In the genomic region with DNA sequence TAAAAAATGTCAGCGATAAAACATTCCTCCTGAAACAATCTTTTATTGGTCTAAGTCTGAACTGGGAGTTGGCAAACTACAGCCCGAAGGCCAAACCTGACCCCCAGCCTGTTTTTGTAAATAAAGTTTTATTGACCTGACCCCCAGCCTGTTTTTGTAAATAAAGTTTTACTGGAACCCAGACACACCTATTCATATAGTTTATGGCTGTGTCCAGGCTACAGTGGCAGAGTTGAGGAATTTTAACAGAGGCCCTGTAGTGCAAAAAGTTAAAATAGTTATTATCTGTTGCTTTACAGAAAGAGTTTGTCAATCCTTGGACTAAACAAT, we compare ENCODE assay signal across 18 cellular contexts. TPM values are rescaled to one million over a fixed set of nuclear protein-coding genes. Genes with fewer than 3 reads are reported as not detected.
DNase-seq lines count a peak whose midpoint lies in the region; ATAC-seq and TF ChIP-seq lines count a peak whose summit lies in the region.
"Had no signal": no experiment of that assay in that cellular context is flagged by ENCODE, and none has a peak within 500 bp of the region (broad histone marks: within the 10 kb centered on the region; RNA-seq: fewer than 3 reads in every experiment).

No MANE protein-coding gene starts in this region.

- H3K36me3 Mint-ChIP-seq in GM23338 (ENCODE audit: low read depth), result no peaks in the 10 kb centered on the region
- H3K36me3 Mint-ChIP-seq in natural killer cell, result no peaks in the 10 kb centered on the region

- no peak overlapping the region for H3K4me3 ChIP-seq in GM23338
- H3K4me3 ChIP-seq in colonic mucosa, result no peak overlapping the region
- no peak overlapping the region for H3K4me3 ChIP-seq in liver (ENCODE audit: low read depth in 1 of 3, low read length in 3 of 3)
- H3K4me3 ChIP-seq: PC-9, SJCRH30 had no signal

- TF ChIP-seq CTCF in GM23338 (conservative IDR thresholded peaks at IDR 0.05; ENCODE audit: low read depth in 2 of 2) (no peak), colonic mucosa (IDR thresholded peaks at IDR 0.05) (no peak), liver (IDR thresholded peaks at IDR 0.05; ENCODE audit: low read depth, low read length, missing input control) (no peak), natural killer cell (IDR thresholded peaks at IDR 0.05) (no peak), GM13976 (IDR thresholded peaks at IDR 0.05; ENCODE audit: borderline replicate concordance, control extremely low read depth, extremely low read depth, insufficient read depth, missing control alignments) (no peak)

- H3K27me3 ChIP-seq in GM23338 (ENCODE audit: insufficient read depth), result no peaks in the 10 kb centered on the region
- no peaks in the 10 kb centered on the region for H3K27me3 ChIP-seq in colonic mucosa
- H3K27me3 ChIP-seq in liver (ENCODE audit: control insufficient read depth in 4 of 4, insufficient read depth in 4 of 4, low read length in 3 of 4), result no peaks in the 10 kb centered on the region
- H3K27me3 ChIP-seq: SJCRH30 had no signal

- H3K9me3 ChIP-seq in colonic mucosa (no peaks in the 10 kb centered on the region), liver (ENCODE audit: control insufficient read depth in 4 of 4, low read length in 3 of 4) (no peaks in the 10 kb centered on the region)
- H3K9me3 ChIP-seq: SJCRH30 had no signal

- H3K4me1 ChIP-seq in GM23338 (ENCODE audit: insufficient read depth), result no peaks in the 10 kb centered on the region
- H3K4me1 ChIP-seq in colonic mucosa, result peaks cover 5% of the 10 kb centered on the region
- H3K4me1 ChIP-seq in liver (ENCODE audit: control insufficient read depth in 4 of 4, insufficient read depth in 4 of 4, low read length in 3 of 4), result peaks cover 6 to 39% (median 28%) of the 10 kb centered on the region in 4 donors
- H3K4me1 ChIP-seq: SJCRH30 had no signal

- H3K4me3 Mint-ChIP-seq in GM23338, result no peak overlapping the region
- H3K4me3 Mint-ChIP-seq in natural killer cell, result no peak overlapping the region

- TF ChIP-seq RAD21 in liver (IDR thresholded peaks at IDR 0.05), result no peak

- no peak overlapping the region for H3K4me2 ChIP-seq in GM23338
- H3K4me2 ChIP-seq: KMS-11, PC-9 had no signal

- DNase-seq in GM23338 (ENCODE audit: low spot score) (no peak), colonic mucosa (peak; percentile 54), natural killer cell (no peak), GM13976 (ENCODE audit: low spot score) (no peak)
- DNase-seq: AML-193, COR-L47, GF-D8, NCI-H1417 treated with DMSO at 0.1 percent for 48 hours, NCI-H187 treated with DMSO at 0.1 percent for 48 hours, NCI-H2227 treated with DMSO at 0.1 percent for 48 hours, NCI-H510A treated with DMSO at 0.1 percent for 48 hours, NCI-H774, PC-9, SJCRH30 had no signal

- no peaks in the 10 kb centered on the region for H3K9me2 ChIP-seq in GM23338 (ENCODE audit: insufficient read depth)

- intact Hi-C loops in colonic mucosa (cut with DNase I) (no loop called here), natural killer cell (cut with micrococcal nuclease) (no loop called here)

- H3K36me3 ChIP-seq in GM23338 (ENCODE audit: insufficient read depth) (no peaks in the 10 kb centered on the region), colonic mucosa (no peaks in the 10 kb centered on the region), liver (ENCODE audit: control insufficient read depth in 4 of 4, insufficient read depth in 3 of 4, low read depth in 1 of 4, low read length in 3 of 4) (no peaks in the 10 kb centered on the region)
- H3K36me3 ChIP-seq: SJCRH30 had no signal

- H3K27ac ChIP-seq in GM23338 (ENCODE audit: low read depth) (no peak overlapping the region), colonic mucosa (peak overlapping the region; percentile 53), liver (ENCODE audit: low read depth in 1 of 2, low read length in 2 of 2) (peak overlapping the region in 1 of 2 donors; percentile 36)
- H3K27ac ChIP-seq: KMS-11, PC-9, SJCRH30 had no signal

- H4K20me1 ChIP-seq in GM23338 (replicated peaks; ENCODE audit: insufficient read depth), result no peaks in the 10 kb centered on the region

- no peaks in the 10 kb centered on the region for H3F3A ChIP-seq in GM23338 (replicated peaks; ENCODE audit: low read depth)

- H2AFZ ChIP-seq in GM23338, result peak overlapping the region; percentile 89
- H2AFZ ChIP-seq: PC-9 had no signal

- H3K9ac ChIP-seq in colonic mucosa (ENCODE audit: low read depth in 2 of 2, low read length in 2 of 2) (no peak overlapping the region), liver (ENCODE audit: low read depth in 1 of 2, low read length in 2 of 2) (peak overlapping the region in 1 of 2 donors; percentile 18)
- H3K9ac ChIP-seq: KMS-11 had no signal

- H3K4me1 Mint-ChIP-seq in GM23338 (peaks cover 5% of the 10 kb centered on the region), natural killer cell (peaks cover 0 to under 1% of the 10 kb centered on the region in 2 donors)

- H3K27me3 Mint-ChIP-seq in GM23338 (ENCODE audit: insufficient read depth, low read depth, poor library complexity), result no peaks in the 10 kb centered on the region
- H3K27me3 Mint-ChIP-seq in natural killer cell (ENCODE audit: low read depth in 2 of 2), result peaks cover 4 to 17% of the 10 kb centered on the region in 2 donors

- in situ Hi-C loops in GM13976 (cut with MboI; ENCODE audit: low sequenced_read_pairs, unreplicated experiment), result no loop called here

- H3K27ac Mint-ChIP-seq in GM23338 (no peak overlapping the region), natural killer cell (no peak overlapping the region)

- H3K79me2 ChIP-seq in GM23338 (replicated peaks; ENCODE audit: insufficient read depth), result no peaks in the 10 kb centered on the region

- 33% methylated on average over 2 of the region's 2 CpGs for WGBS in liver

- H3K9me3 Mint-ChIP-seq in GM23338, result no peaks in the 10 kb centered on the region
- no peaks in the 10 kb centered on the region for H3K9me3 Mint-ChIP-seq in natural killer cell

- ATAC-seq in GM23338 (no peak), HG02588 (IDR thresholded peaks at IDR 0.05; ENCODE audit: unreplicated experiment) (no peak), GM18858 (IDR thresholded peaks at IDR 0.05; ENCODE audit: unreplicated experiment) (no peak), natural killer cell (no peak)

TF ChIP-seq in GM23338, 12 proteins besides CTCF, POLR2A, EP300 and RAD21 (continues in another document):
- no peak for TF ChIP-seq CREB1 (CRISPR knock-in tag; IDR thresholded peaks at IDR 0.05; ENCODE audit: low read depth)

TF ChIP-seq in liver, 16 proteins besides CTCF, POLR2A, EP300 and RAD21:
- peak; percentile 53 to 60 for TF ChIP-seq RXRA (IDR thresholded peaks at IDR 0.05)
- no peak for TF ChIP-seq REST (IDR thresholded peaks at IDR 0.05)
- TF ChIP-seq YY1 (IDR thresholded peaks at IDR 0.05), result no peak
- TF ChIP-seq FOXA1 (IDR thresholded peaks at IDR 0.05), result no peak
- no peak for TF ChIP-seq TAF1 (conservative IDR thresholded peaks at IDR 0.05)
- TF ChIP-seq HNF4A (conservative IDR thresholded peaks at IDR 0.05), result peak; percentile 48 to 57
- no peak for TF ChIP-seq HNF4G (IDR thresholded peaks at IDR 0.05)
TF ChIP-seq in liver: peak in this region for 2.

RNA-seq across cellular contexts. Expression of gene SCARB1, which starts 12.1 kb away (rescaled TPM):
- 49.3 and 62.5 TPM in 2 replicates for total RNA-seq in GM23338 (2014; rRNA removed; shearing (Covaris generic))
- polyA plus RNA-seq in GM23338 (2016; fragmentation: Nextera tagmentation; extraction: Ambion mirVana) (31.0 TPM in 2 replicates), liver (100 to 1,000 TPM; 112 to 289 TPM)
- total RNA-seq in colonic mucosa (10 to 100 TPM; 44.9 to 83.1 TPM), liver (100 to 1,000 TPM in 1 of 2 donors, 10 to 100 TPM in 1; 85.3 to 169 TPM), natural killer cell (1 to 10 TPM; 1.1 to 2.7 (median 1.3) TPM)

RNA-seq across cellular contexts. Expression of gene UBC, which starts 38.7 kb away (rescaled TPM):
- 665 and 754 TPM in 2 replicates for total RNA-seq in GM23338 (2014; rRNA removed; shearing (Covaris generic))
- 511 and 519 TPM in 2 replicates for polyA plus RNA-seq in GM23338 (2016; fragmentation: Nextera tagmentation; extraction: Ambion mirVana)
- 1,000 to 10,000 TPM in 1 of 2 donors, 100 to 1,000 TPM in 1; 903 to 1,043 TPM for total RNA-seq in colonic mucosa
- total RNA-seq in liver, result 100 to 1,000 TPM; 503 to 624 TPM
- 100 to 1,000 TPM; 385 to 434 TPM for polyA plus RNA-seq in liver
- 1,000 to 10,000 TPM; 1,276 to 1,737 (median 1,334) TPM for total RNA-seq in natural killer cell

Comparison
In these comparisons a context has a peak if more than half of its experiments do, and no peak if none do; other contexts are left out.
1. RNA of gene SCARB1, which starts 12.1 kb away (total RNA-seq): 85.3 to 169 TPM in liver, 44.9 to 83.1 TPM in colonic mucosa and 49.3 to 62.5 TPM in GM23338; 1.1 to 2.7 TPM in natural killer cell; every median in the first group is over 10 times any median in the second.